ENCODE assay signal across 18 cellular contexts in genomic region chr11:27058456-27058855, GRCh38. TPM values are rescaled to one million over a fixed set of nuclear protein-coding genes. Genes with fewer than 3 reads are reported as not detected.
DNase-seq lines count a peak whose midpoint lies in the region; ATAC-seq, FAIRE-seq and TF ChIP-seq lines count a peak whose summit lies in the region.
"Had no signal": no experiment of that assay in that cellular context is flagged by ENCODE, and none has a peak within 500 bp of the region (broad histone marks: within the 10 kb centered on the region; RNA-seq: fewer than 3 reads in every experiment).

No MANE protein-coding gene starts in this region.

- 62 to 69% methylated on average over 1 of the region's 1 CpG for WGBS in GM23248 (ENCODE audit: low coverage in 1 of 2, low lambda C conversion rate in 2 of 2, missing lambda C conversion rate in 2 of 2), 2 experiments

- no peaks in the 10 kb centered on the region for H3K36me3 ChIP-seq in GM23248 (ENCODE audit: low read depth)
- H3K36me3 ChIP-seq: HAP-1 had no signal

- ATAC-seq in stimulated activated memory B cell treated with anti-CD40 and anti-IgM and Interleukin-4, amounts not matched to agents 10 μg/mL and 1 μg/mL and 100 μg/mL, for 72 hours = no peak
- no peak for ATAC-seq in HG03457 (IDR thresholded peaks at IDR 0.05; ENCODE audit: unreplicated experiment)

- no peaks in the 10 kb centered on the region for H3K36me3 Mint-ChIP-seq in stimulated activated memory B cell treated with anti-CD40 and anti-IgM and Interleukin-4, amounts not matched to agents 10 μg/mL and 1 μg/mL and 100 μg/mL, for 72 hours

- H3K9me2 ChIP-seq in GM23248 (ENCODE audit: insufficient read depth) = no peaks in the 10 kb centered on the region; the same call in 1 of the 2 replicates

- no peak overlapping the region for H3K27ac Mint-ChIP-seq in stimulated activated memory B cell treated with anti-CD40 and anti-IgM and Interleukin-4, amounts not matched to agents 10 μg/mL and 1 μg/mL and 100 μg/mL, for 72 hours
- H3K27ac Mint-ChIP-seq: CD4-positive, alpha-beta T cell had no signal

- H3K79me2 ChIP-seq in GM23248 (ENCODE audit: insufficient read depth) = no peaks in the 10 kb centered on the region

- no peak overlapping the region for H3K27ac ChIP-seq in GM23248

- H3K4me3 Mint-ChIP-seq in stimulated activated memory B cell treated with anti-CD40 and anti-IgM and Interleukin-4, amounts not matched to agents 10 μg/mL and 1 μg/mL and 100 μg/mL, for 72 hours = no peak overlapping the region
- H3K4me3 Mint-ChIP-seq: CD4-positive, alpha-beta T cell had no signal

- no peaks in the 10 kb centered on the region for H3K27me3 Mint-ChIP-seq in stimulated activated memory B cell treated with anti-CD40 and anti-IgM and Interleukin-4, amounts not matched to agents 10 μg/mL and 1 μg/mL and 100 μg/mL, for 72 hours
- H3K27me3 Mint-ChIP-seq: CD4-positive, alpha-beta T cell had no signal

- DNase-seq in AG09319 (ENCODE audit: extremely low read depth, low read depth) (peak; percentile 19), GM23248 (peak; percentile 31), T1000 (lab: John Stamatoyannopoulos, UW) (peak; percentile 12), kidney tubule cell (ENCODE audit: low spot score) (peak; percentile 42), NCI-H2081 treated with DMSO at 0.1 percent for 48 hours (lab: John Stamatoyannopoulos, UW) (no peak), GM12891 (ENCODE audit: insufficient read length, low spot score) (no peak)
- DNase-seq: CD4-positive, alpha-beta T cell; DMS79; MV-4-11; NCI-H1436; NCI-H2029 treated with DMSO at 0.1 percent for 48 hours; NCI-H526 had no signal

- no peaks in the 10 kb centered on the region for H3K9me3 Mint-ChIP-seq in stimulated activated memory B cell treated with anti-CD40 and anti-IgM and Interleukin-4, amounts not matched to agents 10 μg/mL and 1 μg/mL and 100 μg/mL, for 72 hours

- no peak for TF ChIP-seq POLR2A in GM12891 (IDR thresholded peaks at IDR 0.05; ENCODE audit: low read depth, low read length)

- peak overlapping the region; percentile 16 for H3K4me2 ChIP-seq in GM23248 (ENCODE audit: unreplicated experiment)

- in situ Hi-C loops in GM23248 (cut with MboI) = no loop called here

- no peak overlapping the region for H3K4me3 ChIP-seq in GM23248
- H3K4me3 ChIP-seq: HAP-1 had no signal

- H3F3A ChIP-seq in GM23248 (ENCODE audit: insufficient read depth) = peaks cover 12% of the 10 kb centered on the region

- H2AFZ ChIP-seq in GM23248 = no peak overlapping the region

- H3K9ac ChIP-seq in GM23248 = no peak overlapping the region

- H4K20me1 ChIP-seq in GM23248 (ENCODE audit: insufficient read depth) = no peaks in the 10 kb centered on the region

- no peak for FAIRE-seq in GM12891 (lab: Jason Lieb, UNC)
- FAIRE-seq: A204.1 had no signal

- H3K4me1 Mint-ChIP-seq in stimulated activated memory B cell treated with anti-CD40 and anti-IgM and Interleukin-4, amounts not matched to agents 10 μg/mL and 1 μg/mL and 100 μg/mL, for 72 hours = no peaks in the 10 kb centered on the region

- H3K4me1 ChIP-seq in GM23248 (ENCODE audit: insufficient read depth) = peaks cover 12% of the 10 kb centered on the region; the same call in 1 of the 2 replicates
- H3K4me1 ChIP-seq: HAP-1 had no signal

- TF ChIP-seq CTCF in AG09319 (IDR thresholded peaks at IDR 0.05; ENCODE audit: low read depth, low read length) = no peak

- no peaks in the 10 kb centered on the region for H3K9me3 ChIP-seq in GM23248 (ENCODE audit: low read depth)
- H3K9me3 ChIP-seq: HAP-1 had no signal

- H3K27me3 ChIP-seq in GM23248 (replicated peaks; ENCODE audit: insufficient read depth) = no peaks in the 10 kb centered on the region

TF ChIP-seq in GM12891, 5 proteins besides CTCF, POLR2A, EP300 and RAD21:
- TF ChIP-seq POU2F2 (IDR thresholded peaks at IDR 0.05; ENCODE audit: low read depth, low read length) (no peak), SPI1 (IDR thresholded peaks at IDR 0.05; ENCODE audit: low read depth, low read length) (no peak), POLR2AphosphoS5 (IDR thresholded peaks at IDR 0.05; ENCODE audit: low read depth, low read length) (no peak), TAF1 (IDR thresholded peaks at IDR 0.05; ENCODE audit: low read depth, low read length) (no peak), PAX5 (IDR thresholded peaks at IDR 0.05; ENCODE audit: insufficient read depth, low read length, severe bottlenecking) (no peak)

RNA-seq across cellular contexts. Expression of gene BBOX1, which starts 17.8 kb away (rescaled TPM):
- not detected in 2 replicates for total RNA-seq in GM23248 (2014; rRNA removed; shearing (Covaris generic))
- polyA plus RNA-seq in GM23248 (2016; fragmentation: Nextera tagmentation; extraction: Ambion mirVana) = 0.23 TPM in 1 of 2 replicates, not detected in the other
- polyA plus RNA-seq in GM12891 (2012; ENCODE audit: low read depth, missing spikeins) = not detected
- total RNA-seq: CD4-positive, alpha-beta T cell; HT1080; SK-MEL-5 had no signal

Comparison
In these comparisons a context has a peak if more than half of its experiments do, and no peak if none do; other contexts are left out.
1. DNase-seq: peak in AG09319 (single experiment), GM23248 (single experiment), T1000 (single experiment) and kidney tubule cell (single experiment); none in NCI-H2081 treated with DMSO at 0.1 percent for 48 hours (single experiment) and GM12891 (single experiment).